ENCODE assay signal across 8 cellular contexts in the genomic region with DNA sequence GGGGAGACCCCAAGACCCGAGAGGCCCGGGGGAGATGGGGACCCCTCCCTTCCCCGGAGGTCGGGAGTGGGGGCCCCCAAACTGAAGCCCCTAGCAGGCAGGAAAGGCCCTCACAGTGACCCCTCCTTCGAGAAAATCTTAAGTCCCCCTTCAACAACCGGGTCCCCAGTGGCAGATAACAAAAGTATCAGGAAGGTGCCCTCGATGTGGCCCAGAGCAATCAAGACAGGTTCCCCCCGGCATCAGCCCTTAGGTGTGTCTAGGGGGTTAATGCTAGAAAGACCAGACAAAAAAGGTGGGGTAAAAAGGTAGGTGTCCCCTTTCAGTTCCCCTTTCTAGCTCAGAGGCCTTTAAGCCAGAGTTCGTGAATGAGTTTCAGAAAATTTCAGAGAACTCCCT. TPM values are rescaled to one million over a fixed set of nuclear protein-coding genes. Genes with fewer than 3 reads are reported as not detected.
DNase-seq lines count a peak whose midpoint lies in the region; ATAC-seq and TF ChIP-seq lines count a peak whose summit lies in the region.

No MANE protein-coding gene starts in this region.

- H3K79me2 ChIP-seq in mesendoderm (ENCODE audit: control insufficient read depth, insufficient read depth, low read length) = no peaks in the 10 kb centered on the region

- H3K18ac ChIP-seq in mesendoderm (ENCODE audit: low read length) = peak overlapping the region; percentile 96

- WGBS in mesendoderm (ENCODE audit: extremely low coverage, insufficient coverage, low lambda C conversion rate) = no CpG with 5 or more reads among the region's 9 CpGs

- H3K4me3 ChIP-seq in BLaER1 treated with 17β-estradiol and CSF1 and Interleukin-3, amounts not matched to agents 10 nM and 100 nM = peak overlapping the region; percentile 48 to 74 (median 64)
- H3K4me3 ChIP-seq in HUES48 (ENCODE audit: low read depth, low read length) (peak overlapping the region; percentile 81), ascending aorta (peak overlapping the region; percentile 80 to 84), mesendoderm (ENCODE audit: low read length) (peak overlapping the region; percentile 32)

- no peaks in the 10 kb centered on the region for H3K36me3 ChIP-seq in BLaER1 treated with 17β-estradiol and CSF1 and Interleukin-3, amounts not matched to agents 10 nM and 100 nM
- H3K36me3 ChIP-seq in HUES48 (ENCODE audit: control insufficient read depth, insufficient read depth, low read length) (no peaks in the 10 kb centered on the region), ascending aorta (peaks cover 0 to 7% of the 10 kb centered on the region in 2 donors), mesendoderm (ENCODE audit: control insufficient read depth, insufficient read depth, low read length) (no peaks in the 10 kb centered on the region)

- no peak for ATAC-seq in GM21723 (IDR thresholded peaks at IDR 0.05; ENCODE audit: unreplicated experiment)
- ATAC-seq in GM21367 (IDR thresholded peaks at IDR 0.05; ENCODE audit: unreplicated experiment) = no peak
- ATAC-seq in GM19324 (IDR thresholded peaks at IDR 0.05; ENCODE audit: low FRiP score, unreplicated experiment) = no peak

- peak overlapping the region; percentile 92 to 100 (median 98) for H3K4me2 ChIP-seq in BLaER1 treated with 17β-estradiol and CSF1 and Interleukin-3, amounts not matched to agents 10 nM and 100 nM
- H3K4me2 ChIP-seq in mesendoderm (ENCODE audit: low read length) = peak overlapping the region; percentile 70

- peaks cover 0 to 56% (median 0%) of the 10 kb centered on the region in 11 experiments; a peak in 7 of 22 replicates for H3K27me3 ChIP-seq in BLaER1 treated with 17β-estradiol and CSF1 and Interleukin-3, amounts not matched to agents 10 nM and 100 nM
- H3K27me3 ChIP-seq in HUES48 (ENCODE audit: control insufficient read depth, insufficient read depth, low read length) (no peaks in the 10 kb centered on the region), ascending aorta (no peaks in the 10 kb centered on the region), mesendoderm (ENCODE audit: insufficient read depth, low read length, poor library complexity) (no peaks in the 10 kb centered on the region)

- H2BK15ac ChIP-seq in mesendoderm (replicated peaks; ENCODE audit: low read depth) = no peak overlapping the region

- peak overlapping the region; percentile 56 for H2AK5ac ChIP-seq in mesendoderm (ENCODE audit: low read length)

- peak overlapping the region; percentile 99 for H3K56ac ChIP-seq in mesendoderm (ENCODE audit: low read length)

- peak overlapping the region; percentile 74 for H3K4ac ChIP-seq in mesendoderm (ENCODE audit: low read depth, low read length)

- H4K5ac ChIP-seq in mesendoderm (ENCODE audit: low read length) = peak overlapping the region; percentile 24

- no peak overlapping the region for H2BK5ac ChIP-seq in mesendoderm (ENCODE audit: low read length)

- H3K27ac ChIP-seq in BLaER1 treated with 17β-estradiol and CSF1 and Interleukin-3, amounts not matched to agents 10 nM and 100 nM = peak overlapping the region in 10 of 11 experiments; percentile 47 to 95 (median 75); a peak in 19 of 22 replicates
- H3K27ac ChIP-seq in HUES48 (ENCODE audit: low read depth, low read length) (no peak overlapping the region), ascending aorta (peak overlapping the region; percentile 79 to 82), mesendoderm (ENCODE audit: low read depth, low read length) (peak overlapping the region; percentile 45)

- DNase-seq in ascending aorta (ENCODE audit: low spot score in 2 of 2) (no peak), mesendoderm (no peak)
- DNase-seq in activated effector memory CD4-positive, alpha-beta T cell treated with Interleukin-2 at 50 U/mL for 16 hours = no peak

- H2BK120ac ChIP-seq in mesendoderm (ENCODE audit: low read depth, low read length) = no peak overlapping the region

- intact Hi-C loops in ascending aorta (cut with DNase I) = loop anchor here (2.0 kb wide), 1 partner anchor 38 kb away; no protein-coding TSS in a partner anchor

- no peak overlapping the region for H3K23ac ChIP-seq in mesendoderm (ENCODE audit: low read length)

- no peaks in the 10 kb centered on the region for H3K79me1 ChIP-seq in mesendoderm (ENCODE audit: low read length)

- H4K8ac ChIP-seq in mesendoderm (ENCODE audit: low read depth, low read length) = peak overlapping the region; percentile 81

- H3K4me1 ChIP-seq in BLaER1 treated with 17β-estradiol and CSF1 and Interleukin-3, amounts not matched to agents 10 nM and 100 nM = peaks cover 58 to 83% (median 76%) of the 10 kb centered on the region in 10 experiments
- H3K4me1 ChIP-seq in HUES48 (ENCODE audit: control insufficient read depth, insufficient read depth, low read length) (peaks cover 25% of the 10 kb centered on the region), ascending aorta (peaks cover 9 to 36% of the 10 kb centered on the region in 2 donors), mesendoderm (ENCODE audit: control insufficient read depth, low read depth, low read length) (peaks cover 13% of the 10 kb centered on the region)

- H3K9ac ChIP-seq in BLaER1 treated with 17β-estradiol and CSF1 and Interleukin-3, amounts not matched to agents 10 nM and 100 nM = peak overlapping the region; percentile 59 to 87 (median 78); a peak in 21 of 22 replicates
- H3K9ac ChIP-seq in HUES48 (ENCODE audit: low read depth, low read length) = no peak overlapping the region
- peak overlapping the region; percentile 74 for H3K9ac ChIP-seq in mesendoderm (ENCODE audit: low read length)

- peaks cover 0 to 25% (median 9%) of the 10 kb centered on the region in 11 experiments; a peak in 10 of 22 replicates for H4K20me1 ChIP-seq in BLaER1 treated with 17β-estradiol and CSF1 and Interleukin-3, amounts not matched to agents 10 nM and 100 nM

- H3K9me3 ChIP-seq in BLaER1 treated with 17β-estradiol and CSF1 and Interleukin-3, amounts not matched to agents 10 nM and 100 nM (replicated peaks in 1 of 11) = no peaks in the 10 kb centered on the region
- H3K9me3 ChIP-seq in HUES48 (ENCODE audit: control insufficient read depth, insufficient read depth, low read length) (no peaks in the 10 kb centered on the region), ascending aorta (no peaks in the 10 kb centered on the region)

- no peak for TF ChIP-seq CTCF in ascending aorta (IDR thresholded peaks at IDR 0.05)

RNA-seq across cellular contexts. Expression of a gene that starts 0.3 kb away (rescaled TPM):
- 336 TPM for total RNA-seq in ascending aorta
- polyA plus RNA-seq in mesendoderm (2013, experiment 1 of 2) = 19.2 TPM
- 19.4 TPM for polyA plus RNA-seq in mesendoderm (2013, experiment 2 of 2)

Comparison
In these comparisons a context has a peak if more than half of its experiments do, and no peak if none do; other contexts are left out.
1. H3K4me3 ChIP-seq: peak in every context shown above with its lines; median percentile 82 in ascending aorta; 81 in HUES48; 64 in BLaER1 treated with 17β-estradiol and CSF1 and Interleukin-3, amounts not matched to agents 10 nM and 100 nM; 32 in mesendoderm.